1 cellular context compared by ENCODE assay signal in genomic region chr1:6052543-6053205, GRCh38.
A peak's percentile ranks its signal among the peaks of the same experiment; 100 is the strongest.
TF ChIP-seq lines count a peak whose summit lies in the region.

No MANE protein-coding gene starts in this region.

TF ChIP-seq in K562, 482 proteins besides CTCF, POLR2A, EP300 and RAD21 (continued from another document and continues in another):
- TF ChIP-seq AFF1 (IDR thresholded peaks at IDR 0.05; ENCODE audit: low read depth in 1 of 2, partially characterized antibody in 2 of 2), result peak in 1 of 2 experiments; percentile 95
- TF ChIP-seq TAF7 (tag; IDR thresholded peaks at IDR 0.05), result no peak
- no peak for TF ChIP-seq NELFE (IDR thresholded peaks at IDR 0.05; ENCODE audit: insufficient read depth, insufficient read length)
- TF ChIP-seq TGIF2 (CRISPR knock-in tag; IDR thresholded peaks at IDR 0.05), result no peak
- no peak for TF ChIP-seq RBM15 (IDR thresholded peaks at IDR 0.05; ENCODE audit: insufficient read depth, low read length)
- no peak for TF ChIP-seq ARID3B (CRISPR knock-in tag; IDR thresholded peaks at IDR 0.05; ENCODE audit: borderline replicate concordance)
- TF ChIP-seq MITF (IDR thresholded peaks at IDR 0.05), result no peak
- TF ChIP-seq SMAD1 (IDR thresholded peaks at IDR 0.05; ENCODE audit: low read depth, low read length, partially characterized antibody), result no peak
- TF ChIP-seq SRF (CRISPR knock-in tag; IDR thresholded peaks at IDR 0.05), result peak in 1 of 2 experiments; percentile 69; a peak in 1 of 4 replicates
- TF ChIP-seq ZNF12 (CRISPR knock-in tag; IDR thresholded peaks at IDR 0.05), result 0 out of 2 replicates have a peak, but pooled peaks have one; percentile 63
- TF ChIP-seq ZBTB11 (CRISPR knock-in tag; IDR thresholded peaks at IDR 0.05), result peak in 1 of 3 experiments; percentile 39; a peak in 1 of 6 replicates
- TF ChIP-seq GABPB1 (CRISPR knock-in tag; IDR thresholded peaks at IDR 0.05), result no peak
- no peak for TF ChIP-seq MCM3 (IDR thresholded peaks at IDR 0.05)
- no peak for TF ChIP-seq ZNF143 (CRISPR knock-in tag; IDR thresholded peaks at IDR 0.05)
- no peak; the same call in 1 of the 2 replicates for TF ChIP-seq BACH1 (tag; IDR thresholded peaks at IDR 0.05)
- peak in 1 of 2 experiments; percentile 73; a peak in 2 of 4 replicates for TF ChIP-seq MAZ (CRISPR knock-in tag; conservative IDR thresholded peaks at IDR 0.05 in 1 of 2, IDR thresholded peaks at IDR 0.05 in 1 of 2)
- no peak for TF ChIP-seq ZNF75A (CRISPR knock-in tag; IDR thresholded peaks at IDR 0.05)
- no peak for TF ChIP-seq CEBPZ (IDR thresholded peaks at IDR 0.05; ENCODE audit: borderline replicate concordance, low read depth, low read length)
- no peak for TF ChIP-seq TSHZ1 (CRISPR knock-in tag; IDR thresholded peaks at IDR 0.05)
- TF ChIP-seq ZNF518B (CRISPR knock-in tag; IDR thresholded peaks at IDR 0.05), result no peak
- TF ChIP-seq TFE3 (CRISPR knock-in tag; IDR thresholded peaks at IDR 0.05), result no peak
- TF ChIP-seq HDAC3 (IDR thresholded peaks at IDR 0.05; ENCODE audit: borderline replicate concordance, partially characterized antibody), result no peak
- TF ChIP-seq POLR3G (IDR thresholded peaks at IDR 0.05; ENCODE audit: extremely low read depth, insufficient read length, insufficient replicate concordance), result no peak
- TF ChIP-seq MYBL2 (IDR thresholded peaks at IDR 0.05; ENCODE audit: low read depth), result no peak
- no peak for TF ChIP-seq MYBL2 (CRISPR knock-in tag; IDR thresholded peaks at IDR 0.05; ENCODE audit: borderline replicate concordance)
- no peak for TF ChIP-seq ATF2 (CRISPR knock-in tag; IDR thresholded peaks at IDR 0.05)
- no peak for TF ChIP-seq CSDE1 (IDR thresholded peaks at IDR 0.05)
- TF ChIP-seq MED1 (CRISPR knock-in tag; IDR thresholded peaks at IDR 0.05; ENCODE audit: borderline replicate concordance), result no peak
- TF ChIP-seq GTF2A2 (tag; IDR thresholded peaks at IDR 0.05), result no peak
- no peak for TF ChIP-seq BRD4 (IDR thresholded peaks at IDR 0.05)
